8 cellular contexts compared by ENCODE assay signal in genomic region chr17:50707296-50708049, GRCh38. TPM values are rescaled to one million over a fixed set of nuclear protein-coding genes. Genes with fewer than 3 reads are reported as not detected.
DNase-seq lines count a peak whose midpoint lies in the region; ATAC-seq and TF ChIP-seq lines count a peak whose summit lies in the region.

ANKRD40 (minus strand) TSS chr17:50707914; CDS start chr17:50707654, 260 bp downstream.

- no peaks in the 10 kb centered on the region for H3K9me3 Mint-ChIP-seq in CD14-positive monocyte

- H3K27ac ChIP-seq in liver (ENCODE audit: low read depth in 1 of 2, low read length in 2 of 2) = peak within 1 kb of the TSS; percentile 99

- peaks cover 0 to 27% (median 13%) of the 10 kb centered on the region in 4 donors for H3K4me1 ChIP-seq in liver (ENCODE audit: control insufficient read depth in 4 of 4, insufficient read depth in 4 of 4, low read length in 3 of 4)

- peaks cover 38% of the 10 kb centered on the region for H3K4me1 Mint-ChIP-seq in CD14-positive monocyte

- H3K9me3 ChIP-seq in liver (ENCODE audit: control insufficient read depth in 4 of 4, low read length in 3 of 4) = no peaks in the 10 kb centered on the region

- ATAC-seq in GM19397 (IDR thresholded peaks at IDR 0.05; ENCODE audit: unreplicated experiment) = peak; percentile 74
- peak; percentile 71 for ATAC-seq in HG03565 (IDR thresholded peaks at IDR 0.05; ENCODE audit: unreplicated experiment)

- H3K36me3 ChIP-seq in liver (ENCODE audit: control insufficient read depth in 4 of 4, insufficient read depth in 3 of 4, low read depth in 1 of 4, low read length in 3 of 4) = peaks cover 0 to 6% (median 1%) of the 10 kb centered on the region in 4 donors

- peak within 1 kb of the TSS; percentile 97 for H3K9ac ChIP-seq in liver (ENCODE audit: low read depth in 1 of 2, low read length in 2 of 2)

- no peak for TF ChIP-seq CTCF in CD14-positive monocyte (IDR thresholded peaks at IDR 0.05)
- TF ChIP-seq CTCF in liver (IDR thresholded peaks at IDR 0.05; ENCODE audit: low read depth, low read length, missing input control) = no peak

- WGBS in liver = under 1% methylated on average over 74 of the region's 74 CpGs

- no peaks in the 10 kb centered on the region for H3K27me3 ChIP-seq in liver (ENCODE audit: control insufficient read depth in 4 of 4, insufficient read depth in 4 of 4, low read length in 3 of 4)

- H3K4me3 Mint-ChIP-seq in CD14-positive monocyte = peak within 1 kb of the TSS; percentile 96 to 97

- H3K27ac Mint-ChIP-seq in CD14-positive monocyte = peak within 1 kb of the TSS; percentile 96 to 98 (median 98)

- peak; percentile 91 for DNase-seq in CD14-positive monocyte (ENCODE audit: low spot score)
- peak; percentile 76 for DNase-seq in NCI-H748 treated with DMSO at 0.1 percent for 48 hours (lab: John Stamatoyannopoulos, UW)
- peak; percentile 86 to 90 for DNase-seq in activated CD4-positive, alpha-beta T cell treated with anti-CD3 and anti-CD28 coated beads, Interleukin-2, amount 50 U/mL, for 4 hours
- DNase-seq in dermis blood vessel endothelial cell = peak; percentile 93
- DNase-seq in stimulated activated CD4-positive, alpha-beta T cell treated with anti-CD3 and anti-CD28 coated beads, Interleukin-4, amount 100 ng/mL, for 1 hour = peak; percentile 87

- H3K27me3 Mint-ChIP-seq in CD14-positive monocyte (ENCODE audit: low read depth in 3 of 3) = no peaks in the 10 kb centered on the region

- TF ChIP-seq RAD21 in liver (IDR thresholded peaks at IDR 0.05) = peak; percentile 11 to 40

- H3K36me3 Mint-ChIP-seq in CD14-positive monocyte = peaks cover 12 to 23% of the 10 kb centered on the region in 2 donors

- intact Hi-C loops in CD14-positive monocyte (cut with micrococcal nuclease) = loop anchor here (1.0 to 10.0 kb wide), 6 partner anchors 12 to 163 kb away; partner anchors contain the start of genes SPATA20 (in 2 of the 2), LUC7L3 (in 1 of the 2) and TOB1 (in 1 of the 2)

- peak within 1 kb of the TSS; percentile 73 to 88 (median 86) for H3K4me3 ChIP-seq in liver (ENCODE audit: low read depth in 1 of 3, low read length in 3 of 3)

TF ChIP-seq in liver, 16 proteins besides CTCF, POLR2A, EP300 and RAD21:
- TF ChIP-seq HNF4A (conservative IDR thresholded peaks at IDR 0.05) (peak in 1 of 2 donors; percentile 6), TAF1 (conservative IDR thresholded peaks at IDR 0.05) (no peak), FOXA1 (IDR thresholded peaks at IDR 0.05) (no peak), EGR1 (IDR thresholded peaks at IDR 0.05; ENCODE audit: low read depth in 2 of 2) (peak in 1 of 2 donors; percentile 17), YY1 (IDR thresholded peaks at IDR 0.05) (peak; percentile 83), NR2F2 (IDR thresholded peaks at IDR 0.05) (no peak), JUND (IDR thresholded peaks at IDR 0.05) (peak; percentile 68 to 92), GABPA (IDR thresholded peaks at IDR 0.05 in 1 of 2, conservative IDR thresholded peaks at IDR 0.05 in 1 of 2) (peak; percentile 65 to 83), FOXA2 (IDR thresholded peaks at IDR 0.05) (no peak), HNF4G (IDR thresholded peaks at IDR 0.05) (no peak), SP1 (IDR thresholded peaks at IDR 0.05) (peak; percentile 53), RXRA (IDR thresholded peaks at IDR 0.05) (peak; percentile 5 to 25)
- TF ChIP-seq, protein P1, sequence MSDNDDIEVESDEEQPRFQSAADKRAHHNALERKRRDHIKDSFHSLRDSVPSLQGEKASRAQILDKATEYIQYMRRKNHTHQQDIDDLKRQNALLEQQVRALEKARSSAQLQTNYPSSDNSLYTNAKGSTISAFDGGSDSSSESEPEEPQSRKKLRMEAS (IDR thresholded peaks at IDR 0.05) = no peak
- TF ChIP-seq, protein P2, sequence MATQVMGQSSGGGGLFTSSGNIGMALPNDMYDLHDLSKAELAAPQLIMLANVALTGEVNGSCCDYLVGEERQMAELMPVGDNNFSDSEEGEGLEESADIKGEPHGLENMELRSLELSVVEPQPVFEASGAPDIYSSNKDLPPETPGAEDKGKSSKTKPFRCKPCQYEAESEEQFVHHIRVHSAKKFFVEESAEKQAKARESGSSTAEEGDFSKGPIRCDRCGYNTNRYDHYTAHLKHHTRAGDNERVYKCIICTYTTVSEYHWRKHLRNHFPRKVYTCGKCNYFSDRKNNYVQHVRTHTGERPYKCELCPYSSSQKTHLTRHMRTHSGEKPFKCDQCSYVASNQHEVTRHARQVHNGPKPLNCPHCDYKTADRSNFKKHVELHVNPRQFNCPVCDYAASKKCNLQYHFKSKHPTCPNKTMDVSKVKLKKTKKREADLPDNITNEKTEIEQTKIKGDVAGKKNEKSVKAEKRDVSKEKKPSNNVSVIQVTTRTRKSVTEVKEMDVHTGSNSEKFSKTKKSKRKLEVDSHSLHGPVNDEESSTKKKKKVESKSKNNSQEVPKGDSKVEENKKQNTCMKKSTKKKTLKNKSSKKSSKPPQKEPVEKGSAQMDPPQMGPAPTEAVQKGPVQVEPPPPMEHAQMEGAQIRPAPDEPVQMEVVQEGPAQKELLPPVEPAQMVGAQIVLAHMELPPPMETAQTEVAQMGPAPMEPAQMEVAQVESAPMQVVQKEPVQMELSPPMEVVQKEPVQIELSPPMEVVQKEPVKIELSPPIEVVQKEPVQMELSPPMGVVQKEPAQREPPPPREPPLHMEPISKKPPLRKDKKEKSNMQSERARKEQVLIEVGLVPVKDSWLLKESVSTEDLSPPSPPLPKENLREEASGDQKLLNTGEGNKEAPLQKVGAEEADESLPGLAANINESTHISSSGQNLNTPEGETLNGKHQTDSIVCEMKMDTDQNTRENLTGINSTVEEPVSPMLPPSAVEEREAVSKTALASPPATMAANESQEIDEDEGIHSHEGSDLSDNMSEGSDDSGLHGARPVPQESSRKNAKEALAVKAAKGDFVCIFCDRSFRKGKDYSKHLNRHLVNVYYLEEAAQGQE (IDR thresholded peaks at IDR 0.05) = peak; percentile 56
- TF ChIP-seq, protein P3, sequence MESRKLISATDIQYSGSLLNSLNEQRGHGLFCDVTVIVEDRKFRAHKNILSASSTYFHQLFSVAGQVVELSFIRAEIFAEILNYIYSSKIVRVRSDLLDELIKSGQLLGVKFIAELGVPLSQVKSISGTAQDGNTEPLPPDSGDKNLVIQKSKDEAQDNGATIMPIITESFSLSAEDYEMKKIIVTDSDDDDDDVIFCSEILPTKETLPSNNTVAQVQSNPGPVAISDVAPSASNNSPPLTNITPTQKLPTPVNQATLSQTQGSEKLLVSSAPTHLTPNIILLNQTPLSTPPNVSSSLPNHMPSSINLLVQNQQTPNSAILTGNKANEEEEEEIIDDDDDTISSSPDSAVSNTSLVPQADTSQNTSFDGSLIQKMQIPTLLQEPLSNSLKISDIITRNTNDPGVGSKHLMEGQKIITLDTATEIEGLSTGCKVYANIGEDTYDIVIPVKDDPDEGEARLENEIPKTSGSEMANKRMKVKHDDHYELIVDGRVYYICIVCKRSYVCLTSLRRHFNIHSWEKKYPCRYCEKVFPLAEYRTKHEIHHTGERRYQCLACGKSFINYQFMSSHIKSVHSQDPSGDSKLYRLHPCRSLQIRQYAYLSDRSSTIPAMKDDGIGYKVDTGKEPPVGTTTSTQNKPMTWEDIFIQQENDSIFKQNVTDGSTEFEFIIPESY (IDR thresholded peaks at IDR 0.05) = no peak
- TF ChIP-seq, protein P4, sequence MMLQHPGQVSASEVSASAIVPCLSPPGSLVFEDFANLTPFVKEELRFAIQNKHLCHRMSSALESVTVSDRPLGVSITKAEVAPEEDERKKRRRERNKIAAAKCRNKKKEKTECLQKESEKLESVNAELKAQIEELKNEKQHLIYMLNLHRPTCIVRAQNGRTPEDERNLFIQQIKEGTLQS (IDR thresholded peaks at IDR 0.05) = peak; percentile 79

RNA-seq across cellular contexts. Expression of gene ANKRD40, which starts in this region (rescaled TPM):
- 1 to 10 TPM; 3.4 TPM for polyA plus RNA-seq in CD14-positive monocyte
- total RNA-seq in dermis blood vessel endothelial cell = 33.2 and 35.4 TPM in 2 replicates
- 10 to 100 TPM; 10.1 to 15.1 TPM for total RNA-seq in liver
- polyA plus RNA-seq in liver = 1 to 10 TPM; 6.2 to 9.3 TPM

Comparison
In these comparisons a context has a peak if more than half of its experiments do, and no peak if none do; other contexts are left out.
1. Peak in every context shown above with its lines: DNase-seq, ATAC-seq, H3K4me3 ChIP-seq and H3K27ac ChIP-seq.